12 cellular contexts compared by ENCODE assay signal in genomic region chr4:123744664-123745290, GRCh38.
DNase-seq lines count a peak whose midpoint lies in the region; ATAC-seq and TF ChIP-seq lines count a peak whose summit lies in the region.
"Had no signal": no experiment of that assay in that cellular context is flagged by ENCODE, and none has a peak within 500 bp of the region (broad histone marks: within the 10 kb centered on the region; RNA-seq: fewer than 3 reads in every experiment).

No MANE protein-coding gene starts in this region.

- H3K27me3 Mint-ChIP-seq in nephron (ENCODE audit: low read depth), result no peaks in the 10 kb centered on the region
- H3K27me3 Mint-ChIP-seq in CD8-positive, alpha-beta T cell (ENCODE audit: low read depth), result peaks cover 16% of the 10 kb centered on the region
- H3K27me3 Mint-ChIP-seq in activated T-cell treated with anti-CD3 and anti-CD28 coated beads, Interleukin-2, amount 50 U/mL, for 72 hours (ENCODE audit: low read depth), result peaks cover 8% of the 10 kb centered on the region

- H3K4me3 ChIP-seq in AG10803 (ENCODE audit: low read length) (no peak overlapping the region), fibroblast of lung (replicated peaks in 1 of 4; ENCODE audit: control extremely low read depth in 1 of 4, insufficient read depth in 1 of 4, low read depth in 3 of 4, low read length in 4 of 4) (peak overlapping the region in 1 of 4 experiments; percentile 1), vagina (no peak overlapping the region)
- no peak overlapping the region for H3K4me3 ChIP-seq in CD8-positive, alpha-beta T cell (ENCODE audit: low read depth, low read length)

- H2AFZ ChIP-seq in fibroblast of lung (ENCODE audit: low read length), result peak overlapping the region; percentile 54

- POLR2A ChIA-PET in CD8-positive, alpha-beta T cell (lab: Charles Lee), result no interaction called here
- POLR2A ChIA-PET in GM10248 (lab: Yijun Ruan, JAX), result no interaction called here

- H3K27me3 ChIP-seq in fibroblast of lung (ENCODE audit: control insufficient read depth, insufficient read depth, low read length) (no peaks in the 10 kb centered on the region), vagina (no peaks in the 10 kb centered on the region)
- H3K27me3 ChIP-seq in CD8-positive, alpha-beta T cell (ENCODE audit: insufficient read depth, low read length), result no peaks in the 10 kb centered on the region

- TF ChIP-seq CTCF in AG10803 (conservative IDR thresholded peaks at IDR 0.05; ENCODE audit: low read length) (no peak), fibroblast of lung (conservative IDR thresholded peaks at IDR 0.05 in 1 of 2, IDR thresholded peaks at IDR 0.05 in 1 of 2; ENCODE audit: low read depth in 1 of 2, low read length in 2 of 2) (no peak), nephron (IDR thresholded peaks at IDR 0.05; ENCODE audit: unreplicated experiment in 3 of 3) (no peak), vagina (IDR thresholded peaks at IDR 0.05) (no peak), GM10248 (IDR thresholded peaks at IDR 0.05; ENCODE audit: control extremely low read depth, extremely low read depth, low read depth, missing control alignments) (no peak)
- TF ChIP-seq CTCF in CD8-positive, alpha-beta T cell (IDR thresholded peaks at IDR 0.05), result no peak

- intact Hi-C loops in CD8-positive, alpha-beta T cell (cut with DNase I, micrococcal nuclease), result loop anchor here in 1 of 2 experiments (10.0 kb wide), 1 partner anchor 350 kb away; the partner anchor contains the start of gene SPRY1
- intact Hi-C loops in vagina (cut with DNase I), result no loop called here

- peaks cover 5% of the 10 kb centered on the region for H3K9me3 Mint-ChIP-seq in nephron
- H3K9me3 Mint-ChIP-seq in CD8-positive, alpha-beta T cell, result no peaks in the 10 kb centered on the region
- H3K9me3 Mint-ChIP-seq in activated T-cell treated with anti-CD3 and anti-CD28 coated beads, Interleukin-2, amount 50 U/mL, for 72 hours, result no peaks in the 10 kb centered on the region
- H3K9me3 Mint-ChIP-seq: naive thymus-derived CD4-positive, alpha-beta T cell had no signal

- no peak overlapping the region for H3K27ac ChIP-seq in fibroblast of lung (ENCODE audit: insufficient read depth, low read length)
- no peak overlapping the region for H3K27ac ChIP-seq in CD8-positive, alpha-beta T cell (ENCODE audit: low read depth, low read length)
- H3K27ac ChIP-seq in vagina, result no peak overlapping the region

- H3K9me3 ChIP-seq in fibroblast of lung (ENCODE audit: control insufficient read depth, insufficient read depth, low read depth, low read length), result no peaks in the 10 kb centered on the region
- no peaks in the 10 kb centered on the region for H3K9me3 ChIP-seq in CD8-positive, alpha-beta T cell (ENCODE audit: low read length)
- H3K9me3 ChIP-seq in vagina, result no peaks in the 10 kb centered on the region

- H3K4me1 ChIP-seq in fibroblast of lung (ENCODE audit: control insufficient read depth, extremely low read depth, insufficient read depth, low read length) (no peaks in the 10 kb centered on the region), vagina (peaks cover 13% of the 10 kb centered on the region)
- H3K4me1 ChIP-seq in CD8-positive, alpha-beta T cell (ENCODE audit: insufficient read depth, low read length), result no peaks in the 10 kb centered on the region

- H3K36me3 ChIP-seq in fibroblast of lung (ENCODE audit: control insufficient read depth, insufficient read depth, low read length), result no peaks in the 10 kb centered on the region
- no peaks in the 10 kb centered on the region for H3K36me3 ChIP-seq in CD8-positive, alpha-beta T cell (ENCODE audit: insufficient read depth, low read length)
- no peaks in the 10 kb centered on the region for H3K36me3 ChIP-seq in vagina

- no peaks in the 10 kb centered on the region for H3K36me3 Mint-ChIP-seq in nephron (ENCODE audit: low read depth)
- no peaks in the 10 kb centered on the region for H3K36me3 Mint-ChIP-seq in CD8-positive, alpha-beta T cell
- H3K36me3 Mint-ChIP-seq in activated T-cell treated with anti-CD3 and anti-CD28 coated beads, Interleukin-2, amount 50 U/mL, for 72 hours (ENCODE audit: insufficient read depth in 2 of 2), result no peaks in the 10 kb centered on the region
- H3K36me3 Mint-ChIP-seq: naive thymus-derived CD4-positive, alpha-beta T cell had no signal

- peak overlapping the region; percentile 41 for H3K4me2 ChIP-seq in fibroblast of lung (ENCODE audit: extremely low read depth, insufficient read depth, low read length)

- H4K20me1 ChIP-seq in fibroblast of lung (ENCODE audit: control insufficient read depth, extremely low read depth, insufficient read depth, low read length), result no peaks in the 10 kb centered on the region

- peak overlapping the region in 2 of 3 experiments; percentile 16 to 27 for H3K4me3 Mint-ChIP-seq in nephron
- H3K4me3 Mint-ChIP-seq in CD8-positive, alpha-beta T cell, result no peak overlapping the region
- H3K4me3 Mint-ChIP-seq in activated T-cell treated with anti-CD3 and anti-CD28 coated beads, Interleukin-2, amount 50 U/mL, for 72 hours, result peak overlapping the region in 1 of 2 donors; percentile 34

- H3K9ac ChIP-seq in fibroblast of lung (ENCODE audit: insufficient read depth, low read length), result no peak overlapping the region

- CTCF ChIA-PET in CD8-positive, alpha-beta T cell (lab: Charles Lee), result no interaction called here
- CTCF ChIA-PET in GM10248 (lab: Yijun Ruan, JAX), result no interaction called here

- peak overlapping the region; percentile 50 to 94 (median 92) for H3K27ac Mint-ChIP-seq in nephron
- H3K27ac Mint-ChIP-seq in CD8-positive, alpha-beta T cell, result no peak overlapping the region
- H3K27ac Mint-ChIP-seq in activated T-cell treated with anti-CD3 and anti-CD28 coated beads, Interleukin-2, amount 50 U/mL, for 72 hours, result no peak overlapping the region
- H3K27ac Mint-ChIP-seq: naive thymus-derived CD4-positive, alpha-beta T cell had no signal

- ATAC-seq in CD8-positive, alpha-beta T cell, result no peak
- ATAC-seq in activated T-cell treated with anti-CD3 and anti-CD28 coated beads, Interleukin-2, amount 50 U/mL, for 72 hours (replicated peaks in 1 of 2), result no peak
- ATAC-seq: naive thymus-derived CD4-positive, alpha-beta T cell had no signal

- no peaks in the 10 kb centered on the region for H3K79me2 ChIP-seq in fibroblast of lung (ENCODE audit: control insufficient read depth, insufficient read depth, low read length)

- TF ChIP-seq POLR2A in vagina (IDR thresholded peaks at IDR 0.05), result no peak

- peaks cover 64% of the 10 kb centered on the region for H3K4me1 Mint-ChIP-seq in nephron
- peaks cover 5% of the 10 kb centered on the region for H3K4me1 Mint-ChIP-seq in CD8-positive, alpha-beta T cell (ENCODE audit: low read depth)
- peaks cover 6% of the 10 kb centered on the region for H3K4me1 Mint-ChIP-seq in activated T-cell treated with anti-CD3 and anti-CD28 coated beads, Interleukin-2, amount 50 U/mL, for 72 hours (ENCODE audit: low read depth)

- DNase-seq in AG10803 (ENCODE audit: low read depth), result peak; percentile 16
- peak; percentile 4 to 5 for DNase-seq in NOMO-1 (lab: John Stamatoyannopoulos, UW; ENCODE audit: unreplicated experiment in 2 of 2)
- DNase-seq in fibroblast of lung (ENCODE audit: low read depth in 2 of 2), result peak; percentile 33 to 53
- DNase-seq in CD8-positive, alpha-beta T cell, result no peak
- no peak for DNase-seq in activated T-cell treated with anti-CD3 and anti-CD28 coated beads, Interleukin-2, amount 50 U/mL, for 72 hours
- no peak for DNase-seq in vagina (ENCODE audit: extremely low spot score in 2 of 2)
- no peak for DNase-seq in GM10248 (ENCODE audit: extremely low spot score)
- DNase-seq: activated CD4-positive, CD25-positive, alpha-beta regulatory T cell; activated naive CD4-positive, alpha-beta T cell treated with anti-CD3 and anti-CD28 coated beads, Interleukin-2, amount 50 U/mL, for 16 hours; foreskin fibroblast; naive thymus-derived CD4-positive, alpha-beta T cell had no signal

Comparison
In these comparisons a context has a peak if more than half of its experiments do, and no peak if none do; other contexts are left out.
1. DNase-seq: peak in AG10803 (single experiment), NOMO-1 (2 of 2) and fibroblast of lung (2 of 2); none in CD8-positive, alpha-beta T cell (0 of 7), activated T-cell treated with anti-CD3 and anti-CD28 coated beads, Interleukin-2, amount 50 U/mL, for 72 hours (0 of 2), vagina (0 of 2) and GM10248 (single experiment).
2. H3K27ac Mint-ChIP-seq: peak in nephron (3 of 3); none in CD8-positive, alpha-beta T cell (single experiment) and activated T-cell treated with anti-CD3 and anti-CD28 coated beads, Interleukin-2, amount 50 U/mL, for 72 hours (single experiment).